9 cellular contexts compared by ENCODE assay signal in genomic region chr1:12231276-12231595, GRCh38.
DNase-seq lines count a peak whose midpoint lies in the region; ATAC-seq and TF ChIP-seq lines count a peak whose summit lies in the region.
"Had no signal": no experiment of that assay in that cellular context is flagged by ENCODE, and none has a peak within 500 bp of the region (broad histone marks: within the 10 kb centered on the region; RNA-seq: fewer than 3 reads in every experiment).

No MANE protein-coding gene starts in this region.

- peak overlapping the region; percentile 71 for H3K4me2 ChIP-seq in KMS-11

- no peak for ATAC-seq in HG03469 (IDR thresholded peaks at IDR 0.05; ENCODE audit: unreplicated experiment)

- H3K27me3 ChIP-seq in ACC112 (ENCODE audit: insufficient read depth, low read length) (no peaks in the 10 kb centered on the region), KMS-11 (ENCODE audit: insufficient read depth, low read depth) (no peaks in the 10 kb centered on the region), muscle layer of duodenum (ENCODE audit: low read depth, low read length) (no peaks in the 10 kb centered on the region)

- no peaks in the 10 kb centered on the region for H3K9me3 ChIP-seq in muscle layer of duodenum (ENCODE audit: control insufficient read depth in 1 of 2, low read length in 2 of 2)

- DNase-seq in coronary artery (ENCODE audit: low spot score): no peak
- no peak for DNase-seq in inferior parietal cortex (ENCODE audit: extremely low spot score)
- DNase-seq in GM13977 (ENCODE audit: low spot score): no peak
- no peak for DNase-seq in DMS 273 (lab: John Stamatoyannopoulos, UW; ENCODE audit: unreplicated experiment)
- DNase-seq: NCI-H524 treated with DMSO at 0.1 percent for 48 hours had no signal

- no peak overlapping the region for H2AFZ ChIP-seq in ACC112 (ENCODE audit: low read length, unreplicated experiment)
- no peak overlapping the region for H2AFZ ChIP-seq in KMS-11 (ENCODE audit: low read depth)

- no peaks in the 10 kb centered on the region for H4K20me1 ChIP-seq in KMS-11 (ENCODE audit: insufficient read depth)

- H3K4me3 ChIP-seq in ACC112 (ENCODE audit: low read depth, low read length) (peak overlapping the region; percentile 93), KMS-11 (IDR thresholded peaks at IDR 0.05; ENCODE audit: insufficient read depth, low read depth, low read length) (no peak overlapping the region), coronary artery (peak overlapping the region; percentile 90), muscle layer of duodenum (ENCODE audit: low read depth in 1 of 2, low read length in 2 of 2) (peak overlapping the region; percentile 85 to 98)

- TF ChIP-seq CTCF in KMS-11 (conservative IDR thresholded peaks at IDR 0.05; ENCODE audit: low read depth, low read length) (no peak), coronary artery (IDR thresholded peaks at IDR 0.05) (no peak), GM13977 (IDR thresholded peaks at IDR 0.05; ENCODE audit: extremely low read depth, insufficient read depth, missing control alignments) (no peak)

- H3K4me1 ChIP-seq in ACC112 (ENCODE audit: control insufficient read depth, insufficient read depth, low read length, unreplicated experiment) (peaks cover 7% of the 10 kb centered on the region), KMS-11 (ENCODE audit: low read depth, poor library complexity, severe bottlenecking) (peaks cover 17% of the 10 kb centered on the region), muscle layer of duodenum (ENCODE audit: control insufficient read depth in 1 of 2, insufficient read depth in 2 of 2, low read length in 2 of 2) (peaks cover 0 to 14% of the 10 kb centered on the region in 2 donors)

- H3K79me2 ChIP-seq in ACC112 (ENCODE audit: control insufficient read depth, insufficient read depth, low read length, unreplicated experiment) (peaks cover 29% of the 10 kb centered on the region), KMS-11 (ENCODE audit: insufficient read depth, low read depth) (peaks cover 7% of the 10 kb centered on the region; the same call in 1 of the 2 replicates)

- H3K9ac ChIP-seq in KMS-11: no peak overlapping the region; the same call in 1 of the 2 replicates

- H3K36me3 ChIP-seq in ACC112 (ENCODE audit: insufficient read depth, low read length) (no peaks in the 10 kb centered on the region; the same call in 1 of the 2 replicates), KMS-11 (ENCODE audit: insufficient read depth) (no peaks in the 10 kb centered on the region), muscle layer of duodenum (ENCODE audit: control insufficient read depth in 1 of 2, insufficient read depth in 2 of 2, low read length in 2 of 2) (peaks cover 12 to 14% of the 10 kb centered on the region in 2 donors)

- in situ Hi-C loops in GM13977 (cut with MboI; ENCODE audit: low pct_unique_long_range_greater_than_20kb, low sequenced_read_pairs, unreplicated experiment): no loop called here

- H3K27ac ChIP-seq in ACC112 (ENCODE audit: low read depth, low read length) (no peak overlapping the region), KMS-11 (no peak overlapping the region), coronary artery (peak overlapping the region; percentile 86 to 92), muscle layer of duodenum (ENCODE audit: low read length) (peak overlapping the region; percentile 67)

Comparison
In these comparisons a context has a peak if more than half of its experiments do, and no peak if none do; other contexts are left out.
1. H3K27ac ChIP-seq: peak in coronary artery (2 of 2) and muscle layer of duodenum (single experiment); none in ACC112 (single experiment) and KMS-11 (single experiment).